Comparison of ENCODE assay signal across 7 cellular contexts in the genomic region with DNA sequence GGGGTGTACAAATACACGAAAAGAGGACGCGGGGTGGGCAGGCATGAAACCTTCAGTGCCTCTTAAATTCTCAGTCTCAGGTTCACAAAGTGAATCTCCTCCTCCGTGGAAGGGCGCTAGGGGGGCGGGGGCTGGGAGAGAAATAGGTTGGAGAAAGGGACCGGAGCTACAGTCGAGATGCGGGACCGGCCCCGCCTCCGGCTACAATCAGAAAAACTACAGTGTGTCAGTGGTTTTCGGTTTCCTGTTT. TPM values are rescaled to one million over a fixed set of nuclear protein-coding genes. Genes with fewer than 3 reads are reported as not detected.
A peak's percentile ranks its signal among the peaks of the same experiment; 100 is the strongest.
DNase-seq lines count a peak whose midpoint lies in the region; ATAC-seq and TF ChIP-seq lines count a peak whose summit lies in the region.

No MANE protein-coding gene starts in this region.

- H4K8ac ChIP-seq in H9 (replicated peaks; ENCODE audit: insufficient read length, low read depth, low read length), result no peak overlapping the region

- H2BK12ac ChIP-seq in H9 (ENCODE audit: insufficient read length, low read depth, low read length), result no peak overlapping the region

- H3K79me2 ChIP-seq in H9 (ENCODE audit: insufficient read depth, low read length), result no peaks in the 10 kb centered on the region

- H3K27me3 ChIP-seq in H9 (ENCODE audit: insufficient read depth, low read length), result no peaks in the 10 kb centered on the region; the same call in 1 of the 2 replicates

- DNase-seq in H9 (no peak), SK-MEL-5 (ENCODE audit: low read depth, low spot score) (peak; percentile 87), midbrain (lab: John Stamatoyannopoulos, UW) (no peak), SIG-M5 treated with dmso at 0.1 percent for 504 hours (lab: John Stamatoyannopoulos, UW; ENCODE audit: unreplicated experiment) (no peak)
- peak; percentile 68 for DNase-seq in effector CD8-positive, alpha-beta T cell (lab: John Stamatoyannopoulos, UW)
- peak; percentile 66 for DNase-seq in natural killer cell treated with Interleukin-12 subunit alpha and Interleukin-12 subunit beta and Interleukin-15 and Interleukin-18, amount 100 ng/mL, for 72 hours (ENCODE audit: low spot score)

- H4K20me1 ChIP-seq in H9 (ENCODE audit: control insufficient read depth, insufficient read depth, insufficient read length), result no peaks in the 10 kb centered on the region

- peak overlapping the region; percentile 64 for H3K9ac ChIP-seq in H9 (ENCODE audit: extremely low read depth, insufficient read length, low read length)

- H2BK15ac ChIP-seq in H9 (ENCODE audit: low read depth, low read length), result no peak overlapping the region

- H3K27ac ChIP-seq in H9 (ENCODE audit: insufficient read length, low read depth, low read length), result peak overlapping the region; percentile 59

- in situ Hi-C loops in SK-MEL-5 (cut with HindIII; ENCODE audit: low pct_unique_long_range_greater_than_20kb, low sequenced_read_pairs), result no loop called here

- H3K56ac ChIP-seq in H9 (ENCODE audit: insufficient read length, low read depth, low read length), result no peak overlapping the region

- ATAC-seq in natural killer cell treated with Interleukin-12 subunit alpha and Interleukin-12 subunit beta and Interleukin-15 and Interleukin-18, amount 100 ng/mL, for 72 hours, result no peak
- ATAC-seq in HG02870 (IDR thresholded peaks at IDR 0.05; ENCODE audit: unreplicated experiment), result no peak

- peak overlapping the region; percentile 93 for H2AFZ ChIP-seq in H9 (ENCODE audit: low read length)

- peak overlapping the region; percentile 65 for H2BK5ac ChIP-seq in H9 (ENCODE audit: insufficient read length, low read length)

- H2BK20ac ChIP-seq in H9 (ENCODE audit: low read depth, low read length, poor library complexity, severe bottlenecking), result no peak overlapping the region

- peaks cover 18% of the 10 kb centered on the region for H3K23me2 ChIP-seq in H9 (ENCODE audit: insufficient read length, low read depth, low read length, poor library complexity, severe bottlenecking)

- H3K4me1 ChIP-seq in H9 (ENCODE audit: insufficient read depth, low read length), result peaks cover 5% of the 10 kb centered on the region; the same call in 1 of the 2 replicates

- peak overlapping the region; percentile 32 for H3K14ac ChIP-seq in H9 (ENCODE audit: insufficient read depth, low read length)

- no peak overlapping the region for H4K91ac ChIP-seq in H9 (ENCODE audit: insufficient read length, low read depth, low read length)

- H3K9me3 ChIP-seq in H9 (ENCODE audit: control insufficient read depth, low read depth, low read length), result no peaks in the 10 kb centered on the region

- H2AK5ac ChIP-seq in H9 (ENCODE audit: insufficient read length, low read length), result no peak overlapping the region

- H3K9me3 Mint-ChIP-seq in H9, result no peaks in the 10 kb centered on the region
- no peaks in the 10 kb centered on the region for H3K9me3 Mint-ChIP-seq in natural killer cell treated with Interleukin-12 subunit alpha and Interleukin-12 subunit beta and Interleukin-15 and Interleukin-18, amount 100 ng/mL, for 72 hours

- peak overlapping the region; percentile 84 for H3K4me2 ChIP-seq in H9 (ENCODE audit: insufficient read depth, insufficient read length, low read length)

- no peaks in the 10 kb centered on the region for H3K79me1 ChIP-seq in H9 (ENCODE audit: insufficient read depth, low read depth, low read length, poor library complexity, severe bottlenecking)

- H3K4me3 Mint-ChIP-seq in H9, result peak overlapping the region; percentile 89 to 91
- peak overlapping the region; percentile 82 for H3K4me3 Mint-ChIP-seq in natural killer cell treated with Interleukin-12 subunit alpha and Interleukin-12 subunit beta and Interleukin-15 and Interleukin-18, amount 100 ng/mL, for 72 hours

- peak overlapping the region; percentile 82 for H3K18ac ChIP-seq in H9 (ENCODE audit: insufficient read length, low read depth, low read length)

- no peak for TF ChIP-seq CTCF in H9 (conservative IDR thresholded peaks at IDR 0.05)

- no peak overlapping the region for H4K5ac ChIP-seq in H9 (ENCODE audit: insufficient read length, low read depth, low read length)

- no CpG with 5 or more reads among the region's 13 CpGs for WGBS in H9 (ENCODE audit: extremely low coverage, insufficient read length, low lambda C conversion rate)

- no peak overlapping the region for H3T11ph ChIP-seq in H9 (ENCODE audit: low read length)

- no peak overlapping the region for H3K23ac ChIP-seq in H9 (ENCODE audit: insufficient read length, low read depth, low read length)

- H3K36me3 Mint-ChIP-seq in H9 (ENCODE audit: insufficient read depth in 1 of 3, low read depth in 3 of 3), result no peaks in the 10 kb centered on the region
- H3K36me3 Mint-ChIP-seq in natural killer cell treated with Interleukin-12 subunit alpha and Interleukin-12 subunit beta and Interleukin-15 and Interleukin-18, amount 100 ng/mL, for 72 hours, result no peaks in the 10 kb centered on the region

- H3K4me1 Mint-ChIP-seq in H9, result peaks cover 23 to 29% of the 10 kb centered on the region in 2 experiments
- H3K4me1 Mint-ChIP-seq in natural killer cell treated with Interleukin-12 subunit alpha and Interleukin-12 subunit beta and Interleukin-15 and Interleukin-18, amount 100 ng/mL, for 72 hours (ENCODE audit: low read depth in 2 of 2), result peaks cover 16 to 18% of the 10 kb centered on the region in 2 donors

- no peak overlapping the region for H2BK120ac ChIP-seq in H9 (ENCODE audit: low read depth, low read length, poor library complexity, severe bottlenecking)

- H3K4ac ChIP-seq in H9 (ENCODE audit: low read depth, low read length), result no peak overlapping the region

- H3K27ac Mint-ChIP-seq in H9, result peak overlapping the region; percentile 90 to 98 (median 91)
- H3K27ac Mint-ChIP-seq in natural killer cell treated with Interleukin-12 subunit alpha and Interleukin-12 subunit beta and Interleukin-15 and Interleukin-18, amount 100 ng/mL, for 72 hours, result peak overlapping the region in 1 of 2 donors; percentile 41

- H3K27me3 Mint-ChIP-seq in H9 (ENCODE audit: low read depth), result peaks cover 4% of the 10 kb centered on the region; the same call in 1 of the 2 replicates
- peaks cover 7 to 24% of the 10 kb centered on the region in 2 donors for H3K27me3 Mint-ChIP-seq in natural killer cell treated with Interleukin-12 subunit alpha and Interleukin-12 subunit beta and Interleukin-15 and Interleukin-18, amount 100 ng/mL, for 72 hours

RNA-seq across cellular contexts. Expression of a gene that starts 3.4 kb away (rescaled TPM):
- total RNA-seq in H9 (2021), result 3.9 and 4.1 TPM in 2 replicates
- 2.4 and 2.9 TPM in 2 replicates for total RNA-seq in SK-MEL-5 (2014; rRNA removed; shearing (Covaris generic))
- 3.6 and 4.9 TPM in 2 replicates for polyA plus RNA-seq in SK-MEL-5 (2015; cell fraction: cytosol; rRNA removed)
- polyA plus RNA-seq in SK-MEL-5 (2015; cell fraction: nucleus; rRNA removed), result 0.81 and 1.3 TPM in 2 replicates
- total RNA-seq in natural killer cell treated with Interleukin-12 subunit alpha and Interleukin-12 subunit beta and Interleukin-15 and Interleukin-18, amount 100 ng/mL, for 72 hours, result 1 to 10 TPM in 1 of 2 donors, under 1 TPM in 1; 0.40 to 1.3 TPM

Comparison
In these comparisons a context has a peak if more than half of its experiments do, and no peak if none do; other contexts are left out.
1. DNase-seq: peak in SK-MEL-5 (single experiment), effector CD8-positive, alpha-beta T cell (single experiment) and natural killer cell treated with Interleukin-12 subunit alpha and Interleukin-12 subunit beta and Interleukin-15 and Interleukin-18, amount 100 ng/mL, for 72 hours (single experiment); none in H9 (single experiment), midbrain (single experiment) and SIG-M5 treated with dmso at 0.1 percent for 504 hours (single experiment).